ENCODE assay signal across 24 cellular contexts in the genomic region with DNA sequence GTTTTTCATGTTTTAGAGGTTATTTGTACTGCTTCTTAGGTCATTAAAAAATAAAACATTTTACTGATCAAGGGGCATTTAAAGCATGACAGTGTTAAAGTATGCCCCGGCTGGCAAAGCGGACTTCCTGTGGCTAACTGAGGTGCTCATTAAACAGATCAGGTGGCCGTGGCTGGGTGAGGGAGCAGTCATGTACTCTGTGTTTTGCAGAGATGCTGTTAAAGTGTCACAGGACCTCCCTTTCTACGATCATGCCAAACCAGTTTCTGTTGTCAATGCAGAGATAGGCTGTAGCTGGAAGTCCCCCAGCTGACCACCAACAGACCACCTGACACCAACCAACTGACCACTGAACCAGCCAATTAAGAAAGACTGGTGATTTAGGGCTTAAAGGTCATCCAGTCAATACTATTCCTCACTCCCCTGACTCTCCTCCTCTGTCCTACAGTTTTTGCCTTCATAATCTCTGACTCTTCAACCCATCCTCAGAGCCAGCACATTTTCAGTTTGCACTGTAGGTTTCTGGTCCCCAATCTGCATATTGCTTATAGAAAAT.
A peak's percentile ranks its signal among the peaks of the same experiment; 100 is the strongest.
DNase-seq lines count a peak whose midpoint lies in the region; ATAC-seq and TF ChIP-seq lines count a peak whose summit lies in the region.
"Had no signal": no experiment of that assay in that cellular context is flagged by ENCODE, and none has a peak within 500 bp of the region (broad histone marks: within the 10 kb centered on the region; RNA-seq: fewer than 3 reads in every experiment).

No MANE protein-coding gene starts in this region.

- H3K27me3 ChIP-seq in DND-41 (ENCODE audit: insufficient read depth, low read length, poor library complexity) (no peaks in the 10 kb centered on the region), Loucy (ENCODE audit: insufficient read depth, low read length, poor library complexity, severe bottlenecking) (no peaks in the 10 kb centered on the region)
- H3K27me3 ChIP-seq: ascending aorta; BLaER1 treated with 17β-estradiol and CSF1 and Interleukin-3, amounts not matched to agents 10 nM and 100 nM; cardiac muscle cell; colonic mucosa; SJCRH30; testis had no signal

- H3K9me2 ChIP-seq in Loucy (replicated peaks; ENCODE audit: low read depth, low read length), result no peaks in the 10 kb centered on the region

- DNase-seq in COLO668 (lab: John Stamatoyannopoulos, UW; ENCODE audit: unreplicated experiment) (peak; percentile 10), DND-41 (peak; percentile 54), glomerular visceral epithelial cell (ENCODE audit: extremely low spot score) (peak; percentile 7), globus pallidus (ENCODE audit: low spot score) (no peak), NCI-H128 (lab: John Stamatoyannopoulos, UW; ENCODE audit: unreplicated experiment) (no peak), nucleus accumbens (lab: John Stamatoyannopoulos, UW) (no peak)
- no peak for DNase-seq in stimulated activated naive CD4-positive, alpha-beta T cell treated with Interleukin-2 at 50 U/mL for 16 hours (lab: John Stamatoyannopoulos, UW)
- DNase-seq: activated CD4-positive, alpha-beta T cell treated with anti-CD3 and anti-CD28 coated beads, Interleukin-2, amount 50 U/mL, for 48 hours; Caco-2; colonic mucosa; effector memory CD4-positive, alpha-beta T cell; erythroblast; head of caudate nucleus; NCI-H1105 treated with DMSO at 0.1 percent for 48 hours; NCI-H524 treated with DMSO at 0.1 percent for 48 hours; stimulated activated naive CD4-positive, alpha-beta T cell; T-helper 1 cell; testis had no signal

- H3F3A ChIP-seq in Loucy (ENCODE audit: low read depth), result 0 out of 2 replicates have a peak, but pooled peaks cover 2% of the 10 kb centered on the region

- H3K4me2 ChIP-seq in DND-41 (ENCODE audit: insufficient read depth, low read length) (peak overlapping the region; percentile 46), Loucy (ENCODE audit: low read depth, low read length, poor library complexity, severe bottlenecking) (peak overlapping the region; percentile 77)
- H3K4me2 ChIP-seq: BLaER1 treated with 17β-estradiol and CSF1 and Interleukin-3, amounts not matched to agents 10 nM and 100 nM had no signal

- no peaks in the 10 kb centered on the region for H3K9me3 ChIP-seq in DND-41 (ENCODE audit: insufficient read depth, low read length, severe bottlenecking)
- no peaks in the 10 kb centered on the region for H3K9me3 ChIP-seq in Loucy (ENCODE audit: insufficient read depth, low read depth, low read length)
- H3K9me3 ChIP-seq: ascending aorta; BLaER1 treated with 17β-estradiol and CSF1 and Interleukin-3, amounts not matched to agents 10 nM and 100 nM; Caco-2; colonic mucosa; SJCRH30; testis had no signal

- H3K4me1 ChIP-seq in DND-41 (ENCODE audit: insufficient read depth, low read length) (peaks cover 17% of the 10 kb centered on the region), Loucy (ENCODE audit: insufficient read depth, low read length, poor library complexity, severe bottlenecking) (peaks cover 81% of the 10 kb centered on the region)
- H3K4me1 ChIP-seq: ascending aorta; BLaER1 treated with 17β-estradiol and CSF1 and Interleukin-3, amounts not matched to agents 10 nM and 100 nM; Caco-2; colonic mucosa; testis had no signal

- H3K9ac ChIP-seq in DND-41 (ENCODE audit: low read depth, low read length) (peak overlapping the region; percentile 13; the same call in 1 of the 2 replicates), Loucy (ENCODE audit: low read depth, low read length, poor library complexity, severe bottlenecking) (peak overlapping the region; percentile 74)
- H3K9ac ChIP-seq: BLaER1 treated with 17β-estradiol and CSF1 and Interleukin-3, amounts not matched to agents 10 nM and 100 nM had no signal

- no peaks in the 10 kb centered on the region for H3K36me3 ChIP-seq in DND-41 (ENCODE audit: insufficient read depth, low read length)
- H3K36me3 ChIP-seq in Loucy (ENCODE audit: insufficient read depth, low read length), result no peaks in the 10 kb centered on the region
- H3K36me3 ChIP-seq: ascending aorta; BLaER1 treated with 17β-estradiol and CSF1 and Interleukin-3, amounts not matched to agents 10 nM and 100 nM; cardiac muscle cell; colonic mucosa; SJCRH30 had no signal

- TF ChIP-seq CTCF in DND-41 (IDR thresholded peaks at IDR 0.05; ENCODE audit: borderline replicate concordance, extremely low read depth, low read length, poor library complexity, severe bottlenecking) (no peak), Loucy (conservative IDR thresholded peaks at IDR 0.05; ENCODE audit: low read length) (no peak)

- H3K4me3 ChIP-seq in DND-41 (ENCODE audit: low read depth in 1 of 2, low read length in 2 of 2) (no peak overlapping the region; a peak in 1 of 4 replicates), Loucy (ENCODE audit: low read length, poor library complexity, severe bottlenecking) (peak overlapping the region; percentile 67)
- H3K4me3 ChIP-seq: ascending aorta; BLaER1 treated with 17β-estradiol and CSF1 and Interleukin-3, amounts not matched to agents 10 nM and 100 nM; cardiac muscle cell; colonic mucosa; SJCRH30; testis had no signal

- no peaks in the 10 kb centered on the region for H4K20me1 ChIP-seq in DND-41 (ENCODE audit: insufficient read depth, low read length)
- H4K20me1 ChIP-seq in Loucy (ENCODE audit: insufficient read depth, low read length, poor library complexity, severe bottlenecking), result no peaks in the 10 kb centered on the region

- peak overlapping the region; percentile 75 for H3K27ac ChIP-seq in DND-41 (ENCODE audit: low read length)
- H3K27ac ChIP-seq: ascending aorta; BLaER1 treated with 17β-estradiol and CSF1 and Interleukin-3, amounts not matched to agents 10 nM and 100 nM; cardiac muscle cell; colonic mucosa; SJCRH30; testis had no signal

- H2AFZ ChIP-seq in DND-41 (ENCODE audit: low read depth, low read length) (no peak overlapping the region), Loucy (ENCODE audit: low read length) (no peak overlapping the region)

- no peaks in the 10 kb centered on the region for H3K79me2 ChIP-seq in DND-41 (ENCODE audit: insufficient read depth, low read length)
- 0 out of 2 replicates have a peak, but pooled peaks cover 6% of the 10 kb centered on the region for H3K79me2 ChIP-seq in Loucy (ENCODE audit: insufficient read depth, low read length)

- peak; percentile 88 for ATAC-seq in DND-41 (ENCODE audit: insufficient read depth, low read depth)
- ATAC-seq: activated T-helper 17 cell treated with anti-CD3 and anti-CD28 coated beads, Interleukin-2, amount 50 U/mL, for 72 hours had no signal

Comparison
In these comparisons a context has a peak if more than half of its experiments do, and no peak if none do; other contexts are left out.
1. DNase-seq: peak in COLO668 (single experiment), DND-41 (single experiment) and glomerular visceral epithelial cell (single experiment); none in globus pallidus (single experiment), stimulated activated naive CD4-positive, alpha-beta T cell treated with Interleukin-2 at 50 U/mL for 16 hours (single experiment), NCI-H128 (single experiment) and nucleus accumbens (0 of 56).